1 cellular context compared by ENCODE assay signal in genomic region chr2:232276739-232277313, GRCh38.
TF ChIP-seq lines count a peak whose summit lies in the region.

No MANE protein-coding gene starts in this region.

TF ChIP-seq in HepG2, 621 proteins besides CTCF, POLR2A, EP300 and RAD21 (continued from another document):
- TF ChIP-seq ZNF280D (CRISPR knock-in tag; IDR thresholded peaks at IDR 0.05), result no peak
- TF ChIP-seq FOXA3 (CRISPR knock-in tag; IDR thresholded peaks at IDR 0.05), result no peak
- TF ChIP-seq CSRNP1 (CRISPR knock-in tag; IDR thresholded peaks at IDR 0.05), result no peak
- TF ChIP-seq ZNF549 (CRISPR knock-in tag; IDR thresholded peaks at IDR 0.05), result no peak
- no peak for TF ChIP-seq ZNF710 (CRISPR knock-in tag; IDR thresholded peaks at IDR 0.05; ENCODE audit: borderline replicate concordance)
- no peak for TF ChIP-seq ZNF678 (CRISPR knock-in tag; IDR thresholded peaks at IDR 0.05)
- no peak for TF ChIP-seq AKNA (CRISPR knock-in tag; IDR thresholded peaks at IDR 0.05; ENCODE audit: borderline replicate concordance)
- no peak for TF ChIP-seq ZNF740 (CRISPR knock-in tag; IDR thresholded peaks at IDR 0.05)
- TF ChIP-seq SP2 (CRISPR knock-in tag; IDR thresholded peaks at IDR 0.05), result no peak
- TF ChIP-seq RERE (CRISPR knock-in tag; IDR thresholded peaks at IDR 0.05; ENCODE audit: low read depth), result no peak
- TF ChIP-seq NFIB (CRISPR knock-in tag; IDR thresholded peaks at IDR 0.05; ENCODE audit: borderline replicate concordance), result no peak
- no peak for TF ChIP-seq IKZF5 (CRISPR knock-in tag; IDR thresholded peaks at IDR 0.05)
- TF ChIP-seq NAIF1 (CRISPR knock-in tag; IDR thresholded peaks at IDR 0.05; ENCODE audit: borderline replicate concordance), result no peak
- TF ChIP-seq SETDB1 (CRISPR knock-in tag; IDR thresholded peaks at IDR 0.05; ENCODE audit: borderline replicate concordance), result no peak
- TF ChIP-seq ZBTB25 (CRISPR knock-in tag; IDR thresholded peaks at IDR 0.05), result no peak
- no peak for TF ChIP-seq KLF9 (CRISPR knock-in tag; IDR thresholded peaks at IDR 0.05; ENCODE audit: low read depth)
